26 cellular contexts compared by ENCODE assay signal in genomic region chr18:52152036-52152435, GRCh38.
DNase-seq lines count a peak whose midpoint lies in the region; ATAC-seq, FAIRE-seq and TF ChIP-seq lines count a peak whose summit lies in the region.
"Had no signal": no experiment of that assay in that cellular context is flagged by ENCODE, and none has a peak within 500 bp of the region (broad histone marks: within the 10 kb centered on the region; RNA-seq: fewer than 3 reads in every experiment).

No MANE protein-coding gene starts in this region.

- no peaks in the 10 kb centered on the region for H3K4me1 Mint-ChIP-seq in stimulated activated memory B cell treated with anti-CD40 and anti-IgM and Interleukin-4, amounts not matched to agents 10 μg/mL and 1 μg/mL and 100 μg/mL, for 72 hours
- H3K4me1 Mint-ChIP-seq: activated naive CD4-positive, alpha-beta T cell treated with anti-CD3 and anti-CD28 coated beads, Interleukin-2, amount 50 U/mL, for 24 hours; activated T-helper 17 cell treated with anti-CD3 and anti-CD28 coated beads, Interleukin-2, amount 50 U/mL, for 72 hours; CD4-positive, alpha-beta memory T cell; central memory CD8-positive, alpha-beta T cell; stimulated activated naive B cell treated with anti-CD40 and anti-IgM and Interleukin-4, amounts not matched to agents 10 μg/mL and 1 μg/mL and 100 μg/mL, for 72 hours had no signal

- no peak overlapping the region; a peak in 1 of 20 replicates for H3K4me3 ChIP-seq in BLaER1 treated with 17β-estradiol and CSF1 and Interleukin-3, amounts not matched to agents 10 nM and 100 nM
- no peak overlapping the region for H3K4me3 ChIP-seq in GM12878
- H3K4me3 ChIP-seq: gastrocnemius medialis, sigmoid colon, SK-N-MC, vagina had no signal

- H3K79me2 ChIP-seq in GM12878 (ENCODE audit: control insufficient read depth, insufficient read depth, low read length) = no peaks in the 10 kb centered on the region

- TF ChIP-seq POLR2A in GM12878 (IDR thresholded peaks at IDR 0.05; ENCODE audit: low read depth, low read length) = no peak

- BruUV-seq in GM12878 (replicated peaks; lab: Mats Ljungman, UMichigan) = no TSS peak

- TF ChIP-seq RAD21 in GM12878 (IDR thresholded peaks at IDR 0.05; ENCODE audit: insufficient read depth, low read depth, low read length) = no peak

- 15% methylated on average over 3 of the region's 3 CpGs for WGBS in GM12878 (ENCODE audit: insufficient coverage, insufficient replicate concordance, low lambda C conversion rate, missing lambda C conversion rate)

- H3K4me2 ChIP-seq in BLaER1 treated with 17β-estradiol and CSF1 and Interleukin-3, amounts not matched to agents 10 nM and 100 nM = peak overlapping the region; percentile 12 to 70 (median 55); a peak in 21 of 22 replicates
- H3K4me2 ChIP-seq in GM12878 (ENCODE audit: control insufficient read depth, insufficient read depth) = no peak overlapping the region

- no peak for FAIRE-seq in GM12878 (lab: Jason Lieb, UNC)
- FAIRE-seq: TTC549 had no signal

- intact Hi-C loops in GM12878 (cut with micrococcal nuclease; ENCODE audit: unreplicated experiment) = no loop called here

- H3K4me1 ChIP-seq in BLaER1 treated with 17β-estradiol and CSF1 and Interleukin-3, amounts not matched to agents 10 nM and 100 nM = peaks cover 0 to 23% (median 17%) of the 10 kb centered on the region in 10 experiments; a peak in 17 of 20 replicates
- H3K4me1 ChIP-seq in GM12878 (ENCODE audit: control insufficient read depth, insufficient read depth, low read length) = no peaks in the 10 kb centered on the region
- H3K4me1 ChIP-seq: gastrocnemius medialis, sigmoid colon, vagina had no signal

- no peaks in the 10 kb centered on the region for H3K36me3 ChIP-seq in BLaER1 treated with 17β-estradiol and CSF1 and Interleukin-3, amounts not matched to agents 10 nM and 100 nM
- H3K36me3 ChIP-seq in GM12878 (ENCODE audit: control insufficient read depth in 2 of 2, insufficient read depth in 2 of 2, low read length in 1 of 2) = no peaks in the 10 kb centered on the region
- H3K36me3 ChIP-seq: gastrocnemius medialis, neutrophil, sigmoid colon, vagina had no signal

- no peaks in the 10 kb centered on the region for H4K20me1 ChIP-seq in BLaER1 treated with 17β-estradiol and CSF1 and Interleukin-3, amounts not matched to agents 10 nM and 100 nM
- no peaks in the 10 kb centered on the region for H4K20me1 ChIP-seq in GM12878 (ENCODE audit: control insufficient read depth, insufficient read depth)

- peak; percentile 44 for ATAC-seq in GM19468 (IDR thresholded peaks at IDR 0.05; ENCODE audit: extremely low read depth, unreplicated experiment)
- ATAC-seq in GM12878 = peak; percentile 76
- no peak for ATAC-seq in HG02642 (IDR thresholded peaks at IDR 0.05; ENCODE audit: poor library complexity, unreplicated experiment)
- ATAC-seq in stimulated activated memory B cell treated with anti-CD40 and anti-IgM and Interleukin-4, amounts not matched to agents 10 μg/mL and 1 μg/mL and 100 μg/mL, for 72 hours = no peak
- ATAC-seq: activated T-helper 17 cell treated with anti-CD3 and anti-CD28 coated beads, Interleukin-2, amount 50 U/mL, for 72 hours; gastrocnemius medialis; stimulated activated naive B cell treated with anti-CD40 and anti-IgM and Interleukin-4, amounts not matched to agents 10 μg/mL and 1 μg/mL and 100 μg/mL, for 72 hours had no signal

- H3K27me3 Mint-ChIP-seq in stimulated activated memory B cell treated with anti-CD40 and anti-IgM and Interleukin-4, amounts not matched to agents 10 μg/mL and 1 μg/mL and 100 μg/mL, for 72 hours = no peaks in the 10 kb centered on the region
- H3K27me3 Mint-ChIP-seq: activated CD4-positive, alpha-beta memory T cell treated with anti-CD3 and anti-CD28 coated beads for 36 hours; activated naive CD4-positive, alpha-beta T cell treated with anti-CD3 and anti-CD28 coated beads, Interleukin-2, amount 50 U/mL, for 24 hours; activated T-helper 17 cell treated with anti-CD3 and anti-CD28 coated beads, Interleukin-2, amount 50 U/mL, for 72 hours; central memory CD8-positive, alpha-beta T cell; stimulated activated naive B cell treated with anti-CD40 and anti-IgM and Interleukin-4, amounts not matched to agents 10 μg/mL and 1 μg/mL and 100 μg/mL, for 72 hours had no signal

- H3K27ac ChIP-seq in BLaER1 treated with 17β-estradiol and CSF1 and Interleukin-3, amounts not matched to agents 10 nM and 100 nM = peak overlapping the region in 9 of 11 experiments; percentile 66 to 90 (median 83); a peak in 18 of 22 replicates
- no peak overlapping the region for H3K27ac ChIP-seq in GM12878 (ENCODE audit: control insufficient read depth, insufficient read depth)
- H3K27ac ChIP-seq: gastrocnemius medialis, neutrophil, sigmoid colon, SK-N-MC, vagina had no signal

- no peak overlapping the region for H2AFZ ChIP-seq in GM12878 (ENCODE audit: control insufficient read depth, low read depth, low read length)

- POLR2A ChIA-PET in GM12878 (lab: Charles Lee) = no interaction called here

- RAD21 ChIA-PET in GM12878 (lab: Charles Lee; ENCODE audit: unreplicated experiment) = no interaction called here

- peaks cover 7 to 25% (median 12%) of the 10 kb centered on the region in 11 experiments; a peak in 20 of 22 replicates for H3K9me3 ChIP-seq in BLaER1 treated with 17β-estradiol and CSF1 and Interleukin-3, amounts not matched to agents 10 nM and 100 nM (replicated peaks in 1 of 11)
- H3K9me3 ChIP-seq in GM12878 (replicated peaks; ENCODE audit: control insufficient read depth, insufficient read depth, low read length) = no peaks in the 10 kb centered on the region
- H3K9me3 ChIP-seq: gastrocnemius medialis, neutrophil, sigmoid colon, vagina had no signal

- H3K27me3 ChIP-seq in BLaER1 treated with 17β-estradiol and CSF1 and Interleukin-3, amounts not matched to agents 10 nM and 100 nM = no peaks in the 10 kb centered on the region
- H3K27me3 ChIP-seq in GM12878 (replicated peaks in 1 of 2; ENCODE audit: control insufficient read depth in 2 of 2, insufficient read depth in 2 of 2, low read length in 1 of 2) = no peaks in the 10 kb centered on the region
- H3K27me3 ChIP-seq: gastrocnemius medialis, neutrophil, sigmoid colon, vagina had no signal

- CTCF ChIA-PET in GM12878 (lab: Yijun Ruan, JAX) = no interaction called here

- H3K9me3 Mint-ChIP-seq in stimulated activated memory B cell treated with anti-CD40 and anti-IgM and Interleukin-4, amounts not matched to agents 10 μg/mL and 1 μg/mL and 100 μg/mL, for 72 hours = no peaks in the 10 kb centered on the region

- peak overlapping the region in 8 of 11 experiments; percentile 19 to 70 (median 61); a peak in 11 of 22 replicates for H3K9ac ChIP-seq in BLaER1 treated with 17β-estradiol and CSF1 and Interleukin-3, amounts not matched to agents 10 nM and 100 nM
- no peak overlapping the region for H3K9ac ChIP-seq in GM12878 (ENCODE audit: control insufficient read depth, insufficient read depth, low read length)

- TF ChIP-seq CTCF in GM12878 (IDR thresholded peaks at IDR 0.05 in 2 of 3, conservative IDR thresholded peaks at IDR 0.05 in 1 of 3; ENCODE audit: control insufficient read depth in 2 of 3, extremely low read depth in 1 of 3, insufficient read depth in 1 of 3, low read depth in 3 of 3, low read length in 3 of 3) = no peak

- DNase-seq in M059J (ENCODE audit: low read depth) (peak; percentile 3), GM12878 (ENCODE audit: low read depth, low spot score) (no peak), NCI-H128 (lab: John Stamatoyannopoulos, UW; ENCODE audit: unreplicated experiment) (no peak), NCI-H69 (lab: John Stamatoyannopoulos, UW) (no peak)
- DNase-seq: activated CD4-positive, alpha-beta memory T cell treated with anti-CD3 and anti-CD28 coated beads for 36 hours; anterior cingulate cortex; CD4-positive, alpha-beta memory T cell; dermis blood vessel endothelial cell; gastrocnemius medialis; mesendoderm; NCI-H1105; NCI-H2029; sigmoid colon; stimulated activated CD4-positive, alpha-beta T cell treated with anti-CD3 and anti-CD28 coated beads, Interleukin-4, amount 100 ng/mL, for 24 hours; stimulated activated naive B cell treated with anti-CD40 and anti-IgM and Interleukin-4, amounts not matched to agents 10 μg/mL and 1 μg/mL and 100 μg/mL, for 72 hours had no signal

- no peak for TF ChIP-seq EP300 in GM12878 (IDR thresholded peaks at IDR 0.05; ENCODE audit: borderline replicate concordance in 1 of 2, control insufficient read depth in 1 of 2, low read depth in 2 of 2, low read length in 2 of 2)

- no peak overlapping the region for H3K27ac Mint-ChIP-seq in stimulated activated memory B cell treated with anti-CD40 and anti-IgM and Interleukin-4, amounts not matched to agents 10 μg/mL and 1 μg/mL and 100 μg/mL, for 72 hours
- H3K27ac Mint-ChIP-seq: activated CD4-positive, alpha-beta memory T cell treated with anti-CD3 and anti-CD28 coated beads for 36 hours; activated naive CD4-positive, alpha-beta T cell treated with anti-CD3 and anti-CD28 coated beads, Interleukin-2, amount 50 U/mL, for 24 hours; activated T-helper 17 cell treated with anti-CD3 and anti-CD28 coated beads, Interleukin-2, amount 50 U/mL, for 72 hours; CD4-positive, alpha-beta memory T cell; stimulated activated naive B cell treated with anti-CD40 and anti-IgM and Interleukin-4, amounts not matched to agents 10 μg/mL and 1 μg/mL and 100 μg/mL, for 72 hours had no signal

- in situ Hi-C loops in GM12878 (cut with MboI) = no loop called here

- no peak overlapping the region for H3K4me3 Mint-ChIP-seq in stimulated activated memory B cell treated with anti-CD40 and anti-IgM and Interleukin-4, amounts not matched to agents 10 μg/mL and 1 μg/mL and 100 μg/mL, for 72 hours
- H3K4me3 Mint-ChIP-seq: activated CD4-positive, alpha-beta memory T cell treated with anti-CD3 and anti-CD28 coated beads for 36 hours; activated naive CD4-positive, alpha-beta T cell treated with anti-CD3 and anti-CD28 coated beads, Interleukin-2, amount 50 U/mL, for 24 hours; activated T-helper 17 cell treated with anti-CD3 and anti-CD28 coated beads, Interleukin-2, amount 50 U/mL, for 72 hours; CD4-positive, alpha-beta memory T cell; central memory CD8-positive, alpha-beta T cell; stimulated activated naive B cell treated with anti-CD40 and anti-IgM and Interleukin-4, amounts not matched to agents 10 μg/mL and 1 μg/mL and 100 μg/mL, for 72 hours had no signal

- SMC1A ChIA-PET in GM12878 (lab: Charles Lee; ENCODE audit: uncharacterized antibody, unreplicated experiment) = no interaction called here

- H3K36me3 Mint-ChIP-seq in stimulated activated memory B cell treated with anti-CD40 and anti-IgM and Interleukin-4, amounts not matched to agents 10 μg/mL and 1 μg/mL and 100 μg/mL, for 72 hours = no peaks in the 10 kb centered on the region
- H3K36me3 Mint-ChIP-seq: activated CD4-positive, alpha-beta memory T cell treated with anti-CD3 and anti-CD28 coated beads for 36 hours; activated naive CD4-positive, alpha-beta T cell treated with anti-CD3 and anti-CD28 coated beads, Interleukin-2, amount 50 U/mL, for 24 hours; CD4-positive, alpha-beta memory T cell; stimulated activated naive B cell treated with anti-CD40 and anti-IgM and Interleukin-4, amounts not matched to agents 10 μg/mL and 1 μg/mL and 100 μg/mL, for 72 hours had no signal

Comparison
In these comparisons a context has a peak if more than half of its experiments do, and no peak if none do; other contexts are left out.
1. ATAC-seq: peak in GM19468 (single experiment) and GM12878 (single experiment); none in HG02642 (single experiment) and stimulated activated memory B cell treated with anti-CD40 and anti-IgM and Interleukin-4, amounts not matched to agents 10 μg/mL and 1 μg/mL and 100 μg/mL, for 72 hours (single experiment).